In the genomic region with DNA sequence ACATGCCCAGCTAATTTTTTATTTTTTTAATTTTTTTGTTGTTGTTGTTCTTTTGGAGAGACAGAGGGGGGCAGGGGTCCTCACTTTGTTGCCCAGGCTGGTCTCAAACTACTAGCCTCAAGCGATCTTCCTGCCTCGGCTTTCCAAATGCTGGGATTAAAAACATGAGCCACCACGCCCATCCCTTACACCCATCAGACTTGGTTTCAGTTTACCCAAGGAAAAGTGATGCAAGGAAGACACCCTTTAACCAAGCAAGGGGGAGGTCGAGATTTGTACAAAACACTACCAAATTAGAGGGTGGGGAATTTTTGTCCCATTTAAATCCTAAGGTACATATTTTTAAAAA, we compare ENCODE assay signal across 28 cellular contexts.
DNase-seq lines count a peak whose midpoint lies in the region; ATAC-seq and TF ChIP-seq lines count a peak whose summit lies in the region.
"Had no signal": no experiment of that assay in that cellular context is flagged by ENCODE, and none has a peak within 500 bp of the region (broad histone marks: within the 10 kb centered on the region; RNA-seq: fewer than 3 reads in every experiment).

No MANE protein-coding gene starts in this region.

- TF ChIP-seq POLR2A in esophagus squamous epithelium (IDR thresholded peaks at IDR 0.05) (no peak), vagina (IDR thresholded peaks at IDR 0.05) (no peak)

- H3K9ac ChIP-seq in colonic mucosa (ENCODE audit: low read depth in 2 of 2, low read length in 2 of 2): no peak overlapping the region
- H3K9ac ChIP-seq: neural progenitor cell, parathyroid adenoma had no signal

- WGBS in esophagus squamous epithelium, 2 donors: 45 to 46% methylated on average over 3 to 4 of the region's 4 CpGs

- DNase-seq in left ventricle myocardium inferior: no peak
- no peak for DNase-seq in right atrium auricular region (ENCODE audit: low spot score)
- peak; percentile 33 for DNase-seq in RPMI7951 (ENCODE audit: low read depth)
- DNase-seq in esophagus squamous epithelium (lab: John Stamatoyannopoulos, UW): no peak
- DNase-seq in vagina (ENCODE audit: extremely low spot score in 2 of 2): no peak
- DNase-seq in colonic mucosa: no peak
- DNase-seq in effector memory CD4-positive, alpha-beta T cell: no peak
- DNase-seq: activated B cell treated with CpG ODN at 0.5 μM for 24 hours; activated CD4-positive, alpha-beta T cell treated with anti-CD3 and anti-CD28 coated beads, Interleukin-2, amount 50 U/mL, for 1 hour; activated effector memory CD4-positive, alpha-beta T cell treated with Interleukin-2 at 50 U/mL for 16 hours; activated T-cell treated with anti-CD3 and anti-CD28 coated beads, Interleukin-2, amount 50 U/mL, for 1 hour; CD8-positive, alpha-beta memory T cell; cortex of kidney; DMS 273 treated with DMSO at 0.1 percent for 48 hours; hypothalamus; mesendoderm; NCI-H1436 treated with DMSO at 0.1 percent for 48 hours; NCI-H226; NCI-H526 treated with DMSO at 0.1 percent for 48 hours; stimulated activated CD4-positive, alpha-beta T cell treated with anti-CD3 and anti-CD28 coated beads, Interleukin-1b, Interleukin-23, amount 100 ng/mL, for 48 hours; stimulated activated naive CD4-positive, alpha-beta T cell treated with Interleukin-2 at 50 U/mL for 16 hours; T-cell; testis had no signal

- H3K4me3 ChIP-seq in left ventricle myocardium inferior: no peak overlapping the region
- H3K4me3 ChIP-seq in right atrium auricular region: no peak overlapping the region
- no peak overlapping the region for H3K4me3 ChIP-seq in esophagus squamous epithelium
- no peak overlapping the region for H3K4me3 ChIP-seq in vagina
- H3K4me3 ChIP-seq in colonic mucosa: no peak overlapping the region
- no peak overlapping the region for H3K4me3 ChIP-seq in effector memory CD4-positive, alpha-beta T cell (ENCODE audit: insufficient read depth, low read depth, low read length, poor library complexity, severe bottlenecking)
- H3K4me3 ChIP-seq: cardiac muscle cell, neural progenitor cell, SJSA1, testis had no signal

- intact Hi-C loops in left ventricle myocardium inferior (cut with micrococcal nuclease): no loop called here
- intact Hi-C loops in esophagus squamous epithelium (cut with DNase I): no loop called here
- intact Hi-C loops in vagina (cut with DNase I): loop anchor here (5.0 kb wide), 1 partner anchor 77 kb away; no protein-coding TSS in a partner anchor
- intact Hi-C loops in colonic mucosa (cut with DNase I): loop anchor here (5.0 kb wide), 2 partner anchors 82 to 232 kb away; no protein-coding TSS in a partner anchor

- H3K27me3 ChIP-seq in left ventricle myocardium inferior (ENCODE audit: low read depth) (no peaks in the 10 kb centered on the region), right atrium auricular region (no peaks in the 10 kb centered on the region), esophagus squamous epithelium (no peaks in the 10 kb centered on the region), vagina (no peaks in the 10 kb centered on the region), colonic mucosa (no peaks in the 10 kb centered on the region)
- no peaks in the 10 kb centered on the region for H3K27me3 ChIP-seq in effector memory CD4-positive, alpha-beta T cell (replicated peaks; ENCODE audit: control insufficient read depth, insufficient read depth, low read length, poor library complexity, severe bottlenecking)
- H3K27me3 ChIP-seq: cardiac muscle cell, neural progenitor cell, SJSA1, testis had no signal

- H3K27ac ChIP-seq in left ventricle myocardium inferior (replicated peaks) (peak overlapping the region; percentile 11), right atrium auricular region (peak overlapping the region in 1 of 2 donors; percentile 40), esophagus squamous epithelium (peak overlapping the region in 3 of 4 donors; percentile 3 to 51 (median 11)), vagina (peak overlapping the region; percentile 46), colonic mucosa (no peak overlapping the region)
- H3K27ac ChIP-seq in effector memory CD4-positive, alpha-beta T cell (ENCODE audit: insufficient read depth, low read length, poor library complexity, severe bottlenecking): no peak overlapping the region
- H3K27ac ChIP-seq: cardiac muscle cell, neural progenitor cell, parathyroid adenoma had no signal

- no peak for ATAC-seq in GM18858 (IDR thresholded peaks at IDR 0.05; ENCODE audit: unreplicated experiment)

- peaks cover 76% of the 10 kb centered on the region for H3K4me1 ChIP-seq in left ventricle myocardium inferior
- H3K4me1 ChIP-seq in right atrium auricular region: peaks cover 0 to 24% of the 10 kb centered on the region in 2 donors
- peaks cover 11 to 51% (median 20%) of the 10 kb centered on the region in 3 donors for H3K4me1 ChIP-seq in esophagus squamous epithelium
- peaks cover 34% of the 10 kb centered on the region for H3K4me1 ChIP-seq in vagina
- H3K4me1 ChIP-seq in colonic mucosa: no peaks in the 10 kb centered on the region
- no peaks in the 10 kb centered on the region for H3K4me1 ChIP-seq in effector memory CD4-positive, alpha-beta T cell (ENCODE audit: control insufficient read depth, insufficient read depth, low read length, poor library complexity, severe bottlenecking)
- H3K4me1 ChIP-seq: neural progenitor cell had no signal

- no peaks in the 10 kb centered on the region for H3K9me3 ChIP-seq in left ventricle myocardium inferior (replicated peaks)
- no peaks in the 10 kb centered on the region for H3K9me3 ChIP-seq in right atrium auricular region
- no peaks in the 10 kb centered on the region for H3K9me3 ChIP-seq in esophagus squamous epithelium
- no peaks in the 10 kb centered on the region for H3K9me3 ChIP-seq in vagina
- H3K9me3 ChIP-seq in colonic mucosa: no peaks in the 10 kb centered on the region
- no peaks in the 10 kb centered on the region for H3K9me3 ChIP-seq in effector memory CD4-positive, alpha-beta T cell (ENCODE audit: control insufficient read depth, low read length)
- H3K9me3 ChIP-seq: SJSA1, testis had no signal

- TF ChIP-seq CTCF in left ventricle myocardium inferior (IDR thresholded peaks at IDR 0.05; ENCODE audit: borderline replicate concordance) (no peak), right atrium auricular region (IDR thresholded peaks at IDR 0.05) (no peak), esophagus squamous epithelium (IDR thresholded peaks at IDR 0.05) (no peak), vagina (IDR thresholded peaks at IDR 0.05) (no peak), colonic mucosa (IDR thresholded peaks at IDR 0.05) (no peak)

- H3K36me3 ChIP-seq in left ventricle myocardium inferior (peaks cover 53% of the 10 kb centered on the region), right atrium auricular region (peaks cover 39% of the 10 kb centered on the region), esophagus squamous epithelium (peaks cover 0 to 4% (median 0%) of the 10 kb centered on the region in 3 donors), vagina (no peaks in the 10 kb centered on the region), colonic mucosa (no peaks in the 10 kb centered on the region)
- H3K36me3 ChIP-seq in effector memory CD4-positive, alpha-beta T cell (ENCODE audit: control insufficient read depth, insufficient read depth, low read length): no peaks in the 10 kb centered on the region
- H3K36me3 ChIP-seq: neural progenitor cell, SJSA1 had no signal

Comparison
In these comparisons a context has a peak if more than half of its experiments do, and no peak if none do; other contexts are left out.
1. H3K27ac ChIP-seq: peak in left ventricle myocardium inferior (single experiment), esophagus squamous epithelium (3 of 4) and vagina (single experiment); none in colonic mucosa (single experiment) and effector memory CD4-positive, alpha-beta T cell (single experiment).
2. intact Hi-C loops: an anchor here in vagina (5.0 kb wide) and colonic mucosa (5.0 kb wide); none called in left ventricle myocardium inferior and esophagus squamous epithelium.